In the genomic region with DNA sequence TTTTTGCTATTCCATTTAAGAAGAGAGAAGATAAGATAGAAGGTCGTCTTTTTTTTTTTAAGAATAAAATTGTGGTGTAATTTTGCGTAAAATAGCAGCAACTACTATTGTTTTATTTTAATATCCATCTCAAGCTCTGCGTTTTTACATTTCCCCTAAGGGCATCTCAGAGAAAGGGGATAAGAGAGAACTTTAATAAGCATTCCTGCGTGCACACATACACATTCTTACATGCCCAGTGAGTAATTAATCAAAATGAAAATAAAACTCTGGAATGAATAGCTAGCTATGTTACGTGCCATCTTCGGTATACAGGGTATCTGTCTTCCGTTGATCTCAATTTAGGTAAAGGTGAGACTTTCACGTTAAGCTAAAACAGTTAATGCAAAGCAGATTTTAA, we compare ENCODE assay signal across 20 cellular contexts.
"Had no signal": no experiment of that assay in that cellular context is flagged by ENCODE, and none has a peak within 500 bp of the region (broad histone marks: within the 10 kb centered on the region; RNA-seq: fewer than 3 reads in every experiment).

No MANE protein-coding gene starts in this region.

- H3K4me3 Mint-ChIP-seq: naive thymus-derived CD8-positive, alpha-beta T cell; neural crest cell; stimulated activated memory B cell treated with anti-CD40 and anti-IgM and Interleukin-4, amounts not matched to agents 10 μg/mL and 1 μg/mL and 100 μg/mL, for 72 hours; stimulated activated naive CD8-positive, alpha-beta T cell treated with anti-CD3 and anti-CD28 coated beads, Interleukin-15, Interleukin-2, amounts not matched to agents 100 ng/mL and 50 ng/mL, for 24 hours had no signal

- H3K27me3 ChIP-seq: esophagus muscularis mucosa, hepatocyte, spleen, tibial artery, upper lobe of left lung, uterus had no signal

- H3K27ac Mint-ChIP-seq: naive thymus-derived CD8-positive, alpha-beta T cell; stimulated activated memory B cell treated with anti-CD40 and anti-IgM and Interleukin-4, amounts not matched to agents 10 μg/mL and 1 μg/mL and 100 μg/mL, for 72 hours; stimulated activated naive CD8-positive, alpha-beta T cell treated with anti-CD3 and anti-CD28 coated beads, Interleukin-15, Interleukin-2, amounts not matched to agents 100 ng/mL and 50 ng/mL, for 24 hours had no signal

- H3K79me2 ChIP-seq: hepatocyte had no signal

- H3K9me3 ChIP-seq: esophagus muscularis mucosa, mucosa of descending colon, spleen, tibial artery, upper lobe of left lung, uterus had no signal

- H3K4me1 Mint-ChIP-seq: naive thymus-derived CD8-positive, alpha-beta T cell; neural crest cell; stimulated activated memory B cell treated with anti-CD40 and anti-IgM and Interleukin-4, amounts not matched to agents 10 μg/mL and 1 μg/mL and 100 μg/mL, for 72 hours had no signal

- H2AFZ ChIP-seq: hepatocyte had no signal

- H3K36me3 ChIP-seq: esophagus muscularis mucosa, spleen, tibial artery, upper lobe of left lung, uterus had no signal

- H3K27ac ChIP-seq: dorsolateral prefrontal cortex, esophagus muscularis mucosa, hepatocyte, spleen, tibial artery, upper lobe of left lung, uterus had no signal

- ATAC-seq: mucosa of descending colon; naive thymus-derived CD8-positive, alpha-beta T cell; sciatic nerve; stimulated activated memory B cell treated with anti-CD40 and anti-IgM and Interleukin-4, amounts not matched to agents 10 μg/mL and 1 μg/mL and 100 μg/mL, for 72 hours had no signal

- H3K27me3 Mint-ChIP-seq: stimulated activated memory B cell treated with anti-CD40 and anti-IgM and Interleukin-4, amounts not matched to agents 10 μg/mL and 1 μg/mL and 100 μg/mL, for 72 hours; stimulated activated naive CD8-positive, alpha-beta T cell treated with anti-CD3 and anti-CD28 coated beads, Interleukin-15, Interleukin-2, amounts not matched to agents 100 ng/mL and 50 ng/mL, for 24 hours had no signal

- H3K36me3 Mint-ChIP-seq: naive thymus-derived CD8-positive, alpha-beta T cell; stimulated activated memory B cell treated with anti-CD40 and anti-IgM and Interleukin-4, amounts not matched to agents 10 μg/mL and 1 μg/mL and 100 μg/mL, for 72 hours had no signal

- H3K9me3 Mint-ChIP-seq: neural crest cell; stimulated activated naive CD8-positive, alpha-beta T cell treated with anti-CD3 and anti-CD28 coated beads, Interleukin-15, Interleukin-2, amounts not matched to agents 100 ng/mL and 50 ng/mL, for 24 hours had no signal

- H3K4me3 ChIP-seq: dorsolateral prefrontal cortex, esophagus muscularis mucosa, hepatocyte, mucosa of descending colon, spleen, tibial artery, upper lobe of left lung, uterus had no signal

- H3K4me2 ChIP-seq: hepatocyte had no signal

- DNase-seq: cortex of kidney; dorsolateral prefrontal cortex; effector CD8-positive, alpha-beta T cell; head of caudate nucleus; mucosa of descending colon; naive thymus-derived CD8-positive, alpha-beta T cell; posterior cingulate gyrus; spleen; stimulated activated CD4-positive, alpha-beta T cell treated with anti-CD3 and anti-CD28 coated beads, Interleukin-15, amount 100 ng/mL, for 24 hours; stimulated activated CD4-positive, alpha-beta T cell treated with anti-CD3 and anti-CD28 coated beads, Interleukin-1b, Interleukin-23, amount 100 ng/mL, for 48 hours; stimulated activated CD4-positive, alpha-beta T cell treated with anti-CD3 and anti-CD28 coated beads, Interleukin-4, amount 100 ng/mL, for 24 hours; tibial artery; upper lobe of left lung; uterus had no signal

- H3K4me1 ChIP-seq: esophagus muscularis mucosa, spleen, tibial artery, upper lobe of left lung, uterus had no signal
